8 cellular contexts compared by ENCODE assay signal in the genomic region with DNA sequence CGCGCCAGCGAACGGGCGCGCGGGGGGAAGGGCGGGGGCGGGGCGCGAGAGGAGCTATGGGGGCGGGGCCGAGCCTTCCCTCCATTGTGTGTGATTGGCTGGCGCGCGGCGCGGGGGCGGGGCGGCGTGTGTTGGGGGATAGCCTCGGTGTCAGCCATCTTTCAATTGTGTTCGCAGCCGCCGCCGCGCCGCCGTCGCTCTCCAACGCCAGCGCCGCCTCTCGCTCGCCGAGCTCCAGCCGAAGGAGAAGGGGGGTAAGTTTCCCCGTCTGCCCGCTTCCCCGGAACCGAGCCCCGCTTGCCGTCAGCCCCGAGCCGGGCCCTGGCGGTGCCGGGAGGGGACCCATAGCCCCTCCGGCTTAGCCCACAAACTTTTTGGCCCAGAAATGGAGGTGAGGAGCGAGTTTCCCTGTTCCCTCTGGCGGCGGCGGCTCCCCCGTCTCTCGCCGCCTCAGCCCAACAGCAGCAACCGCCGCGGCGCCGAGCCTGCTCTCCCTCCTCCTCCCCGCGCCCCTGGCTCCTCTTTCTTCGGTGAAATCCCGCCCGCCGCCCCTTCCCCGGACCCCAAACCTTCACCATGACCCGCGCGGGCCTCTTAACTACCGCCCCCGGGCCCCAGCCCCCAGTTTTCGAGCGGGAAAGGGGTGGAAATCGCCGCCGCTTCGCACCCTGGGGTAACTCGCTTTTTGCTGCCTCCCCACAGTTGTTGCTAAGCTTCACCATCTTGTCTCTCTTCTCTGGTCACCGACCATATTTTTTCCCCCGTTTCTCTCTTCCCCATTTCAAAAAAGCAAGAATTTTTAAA. TPM values are rescaled to one million over a fixed set of nuclear protein-coding genes. Genes with fewer than 3 reads are reported as not detected.
A peak's percentile ranks its signal among the peaks of the same experiment; 100 is the strongest.
DNase-seq lines count a peak whose midpoint lies in the region; ATAC-seq and TF ChIP-seq lines count a peak whose summit lies in the region.

A gene (plus strand): TSS at position 159 of the 804 bp plus-strand sequence. CDS start 1,636 bp downstream, outside the sequence.

- no peaks in the 10 kb centered on the region for H3K9me2 ChIP-seq in OCI-LY1 (ENCODE audit: low read depth, low read length)

- H3K36me3 ChIP-seq in OCI-LY1 (ENCODE audit: insufficient read depth, low read length): peaks cover 46% of the 10 kb centered on the region

- no peaks in the 10 kb centered on the region for H3F3A ChIP-seq in OCI-LY1 (ENCODE audit: insufficient read depth, low read length)

- H2AFZ ChIP-seq in OCI-LY1 (ENCODE audit: low read length): peak within 1 kb of the TSS; percentile 21; the same call in 1 of the 2 replicates

- ATAC-seq in GM21515 (IDR thresholded peaks at IDR 0.05; ENCODE audit: unreplicated experiment): peak; percentile 72

- no peak for TF ChIP-seq CTCF in OCI-LY1 (IDR thresholded peaks at IDR 0.05; ENCODE audit: low read length)

- peaks cover 16% of the 10 kb centered on the region for H4K20me1 ChIP-seq in OCI-LY1 (ENCODE audit: insufficient read depth, low read length)

- H3K9me3 ChIP-seq in OCI-LY1 (ENCODE audit: low read length): no peaks in the 10 kb centered on the region

- DNase-seq in D341Med (ENCODE audit: low spot score) (peak; percentile 79), HuH-7 (ENCODE audit: low spot score) (peak; percentile 97), midbrain (lab: John Stamatoyannopoulos, UW) (peak; percentile 95)
- DNase-seq in activated CD8-positive, alpha-beta memory T cell treated with anti-CD3 and anti-CD28 coated beads, Interleukin-2, amount 50 U/mL, for 4 hours: peak; percentile 99
- DNase-seq in stimulated activated CD8-positive, alpha-beta memory T cell treated with anti-CD3 and anti-CD28 coated beads, Interleukin-2, amount 100 ng/mL, for 1 hour (ENCODE audit: low read depth in 2 of 2): peak; percentile 97 to 98

- in situ Hi-C loops in endometrial microvascular endothelial cells (cut with HindIII; ENCODE audit: inconsistent ontology term, low pct_unique_long_range_greater_than_20kb, low sequenced_read_pairs): no loop called here

- H3K4me3 ChIP-seq in OCI-LY1 (ENCODE audit: low read depth, low read length, poor library complexity, severe bottlenecking): peak within 1 kb of the TSS; percentile 93

- H3K4me1 ChIP-seq in OCI-LY1 (ENCODE audit: insufficient read depth, low read length, severe bottlenecking): peaks cover 37% of the 10 kb centered on the region

- peak within 1 kb of the TSS; percentile 95 for H3K27ac ChIP-seq in OCI-LY1 (ENCODE audit: low read depth, low read length, poor library complexity, severe bottlenecking)

- peaks cover 49% of the 10 kb centered on the region for H3K79me2 ChIP-seq in OCI-LY1 (ENCODE audit: insufficient read depth, low read length)

- H3K4me2 ChIP-seq in OCI-LY1 (ENCODE audit: low read length): peak within 1 kb of the TSS; percentile 99

- peak within 1 kb of the TSS; percentile 98 for H3K9ac ChIP-seq in OCI-LY1 (ENCODE audit: low read length)

- H3K27me3 ChIP-seq in OCI-LY1 (ENCODE audit: insufficient read depth, low read length): no peaks in the 10 kb centered on the region

RNA-seq across cellular contexts. Expression of the gene that starts here (rescaled TPM):
- total RNA-seq in endometrial microvascular endothelial cells (ENCODE audit: inconsistent ontology term): 281 TPM

Comparison
In these comparisons a context has a peak if more than half of its experiments do, and no peak if none do; other contexts are left out.
1. Peak in every context shown above with its lines: DNase-seq, ATAC-seq, H3K4me3 ChIP-seq and H3K27ac ChIP-seq.